In genomic region chr2:136696438-136696837, GRCh38 we compare ENCODE assay signal across 5 cellular contexts.
"Had no signal": no experiment of that assay in that cellular context is flagged by ENCODE, and none has a peak within 500 bp of the region (broad histone marks: within the 10 kb centered on the region; RNA-seq: fewer than 3 reads in every experiment).

No MANE protein-coding gene starts in this region.

- H3K4me3 ChIP-seq: K562 had no signal

- H3K27ac ChIP-seq: HL-60 had no signal

- ATAC-seq: HepG2, K562 had no signal

- DNase-seq: IMR-90, KBM-7 had no signal
